Comparison of ENCODE assay signal across 8 cellular contexts in genomic region chr17:12899604-12900003, GRCh38.
"Had no signal": no experiment of that assay in that cellular context is flagged by ENCODE, and none has a peak within 500 bp of the region (broad histone marks: within the 10 kb centered on the region; RNA-seq: fewer than 3 reads in every experiment).

No MANE protein-coding gene starts in this region.

- H3K27ac Mint-ChIP-seq: GM23338, H9, IgD-negative memory B cell had no signal

- H3K9me3 Mint-ChIP-seq: GM23338, H9 had no signal

- DNase-seq: H9, HCEC 1CT, KBM-7 had no signal

- FAIRE-seq: H1, H54, HTR-8/SVneo had no signal

- H3K4me2 ChIP-seq: GM23338 had no signal

- ATAC-seq: GM23338 had no signal

- H3K4me3 ChIP-seq: GM23338 had no signal

- H3K4me1 Mint-ChIP-seq: IgD-negative memory B cell had no signal

- H3K4me3 Mint-ChIP-seq: GM23338, H9, IgD-negative memory B cell had no signal

- H2AFZ ChIP-seq: GM23338 had no signal
